9 cellular contexts compared by ENCODE assay signal in the genomic region with DNA sequence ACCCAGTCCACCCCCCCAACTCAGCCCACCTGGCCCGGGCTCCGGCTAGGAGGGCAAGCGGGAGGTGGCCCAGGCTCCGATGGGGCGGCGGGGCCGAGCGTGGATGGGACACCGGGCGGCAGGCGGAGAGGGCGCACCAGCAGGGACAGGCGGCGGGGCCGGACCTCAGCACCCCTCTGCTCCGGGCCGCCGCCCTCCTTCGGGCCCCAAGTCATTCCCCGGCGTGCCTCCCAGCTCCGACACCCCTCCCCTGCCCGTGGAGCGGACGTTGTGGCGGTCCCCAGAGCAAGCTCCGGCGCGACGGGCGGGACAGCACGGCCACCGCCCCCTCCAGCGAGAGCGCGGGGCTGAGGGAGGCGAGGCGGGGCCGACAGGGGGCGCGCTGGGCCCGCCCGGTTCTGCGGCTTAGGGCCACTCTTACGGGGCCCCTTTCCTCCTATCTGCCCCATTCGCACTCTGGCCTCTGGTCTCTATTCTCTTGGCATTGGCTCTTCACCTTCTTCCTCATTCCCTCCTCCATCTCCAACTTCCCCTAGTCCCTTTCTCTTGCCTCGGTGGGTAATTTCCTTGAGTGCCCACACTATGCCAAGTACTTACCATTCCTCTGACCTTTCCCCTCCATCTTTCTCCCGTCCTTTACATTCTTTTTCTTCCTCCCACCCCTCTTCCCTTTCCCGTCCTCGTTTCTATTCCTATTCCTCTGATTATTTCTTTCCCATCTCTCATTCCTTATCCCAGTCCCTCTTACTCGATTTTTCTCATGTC. TPM values are rescaled to one million over a fixed set of nuclear protein-coding genes. Genes with fewer than 3 reads are reported as not detected.
DNase-seq lines count a peak whose midpoint lies in the region; ATAC-seq and TF ChIP-seq lines count a peak whose summit lies in the region.
"Had no signal": no experiment of that assay in that cellular context is flagged by ENCODE, and none has a peak within 500 bp of the region (broad histone marks: within the 10 kb centered on the region; RNA-seq: fewer than 3 reads in every experiment).

No MANE protein-coding gene starts in this region.

- TF ChIP-seq POLR2A in thyroid gland (IDR thresholded peaks at IDR 0.05), result no peak

- no peaks in the 10 kb centered on the region for H3F3A ChIP-seq in MM.1S (ENCODE audit: insufficient read depth, low read length)

- H3K4me3 ChIP-seq in MM.1S (ENCODE audit: low read length), result peak overlapping the region; percentile 58
- peak overlapping the region; percentile 43 for H3K4me3 ChIP-seq in endodermal cell (ENCODE audit: low read length)
- H3K4me3 ChIP-seq in thyroid gland (replicated peaks in 1 of 3), result peak overlapping the region in 1 of 3 donors; percentile 22

- no peak for ATAC-seq in GM18502 (IDR thresholded peaks at IDR 0.05; ENCODE audit: poor library complexity, unreplicated experiment)

- POLR2A ChIA-PET in activated CD4-positive, alpha-beta memory T cell treated with anti-CD3 and anti-CD28 coated beads, Interleukin-2, amount 10 ng/mL, durations not matched to agents 7 days and 5 days (lab: Charles Lee), result no interaction called here

- H3K4me3 Mint-ChIP-seq in activated CD4-positive, alpha-beta memory T cell treated with anti-CD3 and anti-CD28 coated beads, Interleukin-2, amount 10 ng/mL, durations not matched to agents 7 days and 5 days, result peak overlapping the region; percentile 53
- H3K4me3 Mint-ChIP-seq in endodermal cell (peak overlapping the region; percentile 32), nephron (peak overlapping the region; percentile 70 to 84 (median 76))

- no peaks in the 10 kb centered on the region for H3K9me3 ChIP-seq in MM.1S (replicated peaks; ENCODE audit: insufficient read depth, low read length)
- H3K9me3 ChIP-seq in endodermal cell (ENCODE audit: control insufficient read depth, low read length), result peaks cover 4% of the 10 kb centered on the region
- H3K9me3 ChIP-seq in thyroid gland, result no peaks in the 10 kb centered on the region

- no peaks in the 10 kb centered on the region for H3K36me3 Mint-ChIP-seq in activated CD4-positive, alpha-beta memory T cell treated with anti-CD3 and anti-CD28 coated beads, Interleukin-2, amount 10 ng/mL, durations not matched to agents 7 days and 5 days (ENCODE audit: low read depth)
- H3K36me3 Mint-ChIP-seq in endodermal cell (ENCODE audit: low read depth) (no peaks in the 10 kb centered on the region), nephron (ENCODE audit: low read depth) (no peaks in the 10 kb centered on the region)

- no peaks in the 10 kb centered on the region for H3K4me1 ChIP-seq in MM.1S (ENCODE audit: low read length)
- no peaks in the 10 kb centered on the region for H3K4me1 ChIP-seq in endodermal cell (ENCODE audit: control insufficient read depth, insufficient read depth, low read length)
- H3K4me1 ChIP-seq in thyroid gland, result peaks cover 5 to 20% of the 10 kb centered on the region in 2 donors

- H3K36me3 ChIP-seq in MM.1S (replicated peaks; ENCODE audit: insufficient read depth, low read length) (no peaks in the 10 kb centered on the region), endodermal cell (ENCODE audit: control insufficient read depth, insufficient read depth, low read length) (no peaks in the 10 kb centered on the region), thyroid gland (no peaks in the 10 kb centered on the region)

- H3K27ac Mint-ChIP-seq in activated CD4-positive, alpha-beta memory T cell treated with anti-CD3 and anti-CD28 coated beads, Interleukin-2, amount 10 ng/mL, durations not matched to agents 7 days and 5 days, result no peak overlapping the region
- H3K27ac Mint-ChIP-seq in endodermal cell, result no peak overlapping the region
- no peak overlapping the region for H3K27ac Mint-ChIP-seq in nephron

- H2AFZ ChIP-seq in MM.1S (ENCODE audit: low read length), result 0 out of 2 replicates have a peak overlapping the region, but pooled peaks have one; percentile 29

- no peaks in the 10 kb centered on the region for H3K9me2 ChIP-seq in MM.1S (replicated peaks; ENCODE audit: insufficient read depth, low read length)

- CTCF ChIA-PET in activated CD4-positive, alpha-beta memory T cell treated with anti-CD3 and anti-CD28 coated beads, Interleukin-2, amount 10 ng/mL, durations not matched to agents 7 days and 5 days (lab: Charles Lee), result interaction anchor here (0.6 to 2.5 kb wide), 12 partner anchors 9 to 140 kb away, joined by 3 to 10 read pairs (median 3); a partner anchor contains a TSS

- intact Hi-C loops in thyroid gland (cut with DNase I), result no loop called here

- DNase-seq in NCI-H2081 (lab: John Stamatoyannopoulos, UW) (peak; percentile 13 to 30), NCI-H2081 treated with DMSO at 0.1 percent for 48 hours (lab: John Stamatoyannopoulos, UW) (no peak), MM.1S (peak; percentile 52), endodermal cell (peak; percentile 92), thyroid gland (peak; percentile 17 to 18)
- DNase-seq in activated CD4-positive, alpha-beta memory T cell treated with anti-CD3 and anti-CD28 coated beads, Interleukin-2, amount 10 ng/mL, durations not matched to agents 7 days and 5 days, result peak; percentile 63
- DNase-seq: DND-41 had no signal

- peaks cover 9% of the 10 kb centered on the region for H3K4me1 Mint-ChIP-seq in activated CD4-positive, alpha-beta memory T cell treated with anti-CD3 and anti-CD28 coated beads, Interleukin-2, amount 10 ng/mL, durations not matched to agents 7 days and 5 days
- peaks cover 9% of the 10 kb centered on the region for H3K4me1 Mint-ChIP-seq in endodermal cell
- peaks cover 6% of the 10 kb centered on the region for H3K4me1 Mint-ChIP-seq in nephron

- no peak overlapping the region for H3K9ac ChIP-seq in MM.1S (ENCODE audit: low read length)
- H3K9ac ChIP-seq in endodermal cell (ENCODE audit: extremely low read depth, low read length, poor library complexity, severe bottlenecking), result no peak overlapping the region

- TF ChIP-seq CTCF in MM.1S (IDR thresholded peaks at IDR 0.05; ENCODE audit: low read length) (peak; percentile 86), endodermal cell (conservative IDR thresholded peaks at IDR 0.05) (peak; percentile 96), nephron (IDR thresholded peaks at IDR 0.05; ENCODE audit: unreplicated experiment in 3 of 3) (peak; percentile 53 to 71 (median 56)), thyroid gland (IDR thresholded peaks at IDR 0.05) (peak; percentile 15 to 67 (median 30))

- H3K27me3 ChIP-seq in MM.1S (replicated peaks; ENCODE audit: insufficient read depth, low read length) (peaks cover 80% of the 10 kb centered on the region), endodermal cell (ENCODE audit: control insufficient read depth, insufficient read depth, low read length, poor library complexity, severe bottlenecking) (peaks cover 86% of the 10 kb centered on the region), thyroid gland (no peaks in the 10 kb centered on the region)

- peak overlapping the region; percentile 92 for H3K4me2 ChIP-seq in MM.1S (ENCODE audit: low read depth, low read length)

- peaks cover 43% of the 10 kb centered on the region for H3K27me3 Mint-ChIP-seq in activated CD4-positive, alpha-beta memory T cell treated with anti-CD3 and anti-CD28 coated beads, Interleukin-2, amount 10 ng/mL, durations not matched to agents 7 days and 5 days
- H3K27me3 Mint-ChIP-seq in endodermal cell (ENCODE audit: insufficient read depth), result peaks cover 52% of the 10 kb centered on the region
- H3K27me3 Mint-ChIP-seq in nephron (ENCODE audit: low read depth), result peaks cover 51% of the 10 kb centered on the region

- WGBS in endodermal cell (ENCODE audit: insufficient coverage in 1 of 2, insufficient read length in 1 of 2), 2 experiments, result 3 to 4% methylated on average over 18 to 51 of the region's 51 CpGs
- 6 to 8% methylated on average over 7 to 30 of the region's 51 CpGs for WGBS in thyroid gland, 2 donors

- no peak overlapping the region for H3K27ac ChIP-seq in MM.1S (ENCODE audit: low read length)
- H3K27ac ChIP-seq in endodermal cell (ENCODE audit: low read depth, low read length), result no peak overlapping the region
- H3K27ac ChIP-seq in thyroid gland, result no peak overlapping the region

- H3K9me3 Mint-ChIP-seq in activated CD4-positive, alpha-beta memory T cell treated with anti-CD3 and anti-CD28 coated beads, Interleukin-2, amount 10 ng/mL, durations not matched to agents 7 days and 5 days, result no peaks in the 10 kb centered on the region
- H3K9me3 Mint-ChIP-seq in endodermal cell, result peaks cover 5% of the 10 kb centered on the region
- H3K9me3 Mint-ChIP-seq in nephron, result peaks cover 8% of the 10 kb centered on the region

- H4K20me1 ChIP-seq in MM.1S (ENCODE audit: insufficient read depth, low read length), result no peaks in the 10 kb centered on the region

- H3K79me2 ChIP-seq in MM.1S (ENCODE audit: low read length), result no peaks in the 10 kb centered on the region

RNA-seq across cellular contexts. Expression of a gene that starts 0.7 kb away (rescaled TPM):
- total RNA-seq in activated CD4-positive, alpha-beta memory T cell treated with anti-CD3 and anti-CD28 coated beads, Interleukin-2, amount 10 ng/mL, durations not matched to agents 7 days and 5 days, result not detected
- not detected for total RNA-seq in endodermal cell
- polyA plus RNA-seq in endodermal cell (2013, experiment 1 of 2), result 1.00 TPM
- polyA plus RNA-seq in endodermal cell (2013, experiment 2 of 2), result 0.75 TPM
- not detected for total RNA-seq in thyroid gland

RNA-seq across cellular contexts. Expression of a gene that starts 18.8 kb away (rescaled TPM):
- not detected for total RNA-seq in activated CD4-positive, alpha-beta memory T cell treated with anti-CD3 and anti-CD28 coated beads, Interleukin-2, amount 10 ng/mL, durations not matched to agents 7 days and 5 days
- total RNA-seq in endodermal cell (not detected), thyroid gland (not detected)
- not detected for polyA plus RNA-seq in endodermal cell (2013, experiment 1 of 2)
- polyA plus RNA-seq in endodermal cell (2013, experiment 2 of 2), result not detected

RNA-seq across cellular contexts. Expression of a gene that starts 42.1 kb away (rescaled TPM):
- total RNA-seq in activated CD4-positive, alpha-beta memory T cell treated with anti-CD3 and anti-CD28 coated beads, Interleukin-2, amount 10 ng/mL, durations not matched to agents 7 days and 5 days, result not detected
- total RNA-seq in endodermal cell (not detected), thyroid gland (not detected)
- not detected for polyA plus RNA-seq in endodermal cell (2013, experiment 1 of 2)
- not detected for polyA plus RNA-seq in endodermal cell (2013, experiment 2 of 2)

RNA-seq across cellular contexts. Expression of a gene that starts 58.8 kb away (rescaled TPM):
- 10 to 100 TPM; 23.1 to 27.6 TPM for total RNA-seq in activated CD4-positive, alpha-beta memory T cell treated with anti-CD3 and anti-CD28 coated beads, Interleukin-2, amount 10 ng/mL, durations not matched to agents 7 days and 5 days
- total RNA-seq in endodermal cell (10 to 100 TPM; 43.3 to 48.9 TPM), thyroid gland (10 to 100 TPM; 23.8 to 39.4 (median 34.1) TPM)
- polyA plus RNA-seq in endodermal cell (2013, experiment 1 of 2), result 43.5 TPM
- 37.8 TPM for polyA plus RNA-seq in endodermal cell (2013, experiment 2 of 2)

Comparison
In these comparisons a context has a peak if more than half of its experiments do, and no peak if none do; other contexts are left out.
1. CTCF ChIP-seq: peak in every context shown above with its lines; median percentile 96 in endodermal cell; 86 in MM.1S; 56 in nephron; 30 in thyroid gland.